Comparison of ENCODE assay signal across 13 cellular contexts in the genomic region with DNA sequence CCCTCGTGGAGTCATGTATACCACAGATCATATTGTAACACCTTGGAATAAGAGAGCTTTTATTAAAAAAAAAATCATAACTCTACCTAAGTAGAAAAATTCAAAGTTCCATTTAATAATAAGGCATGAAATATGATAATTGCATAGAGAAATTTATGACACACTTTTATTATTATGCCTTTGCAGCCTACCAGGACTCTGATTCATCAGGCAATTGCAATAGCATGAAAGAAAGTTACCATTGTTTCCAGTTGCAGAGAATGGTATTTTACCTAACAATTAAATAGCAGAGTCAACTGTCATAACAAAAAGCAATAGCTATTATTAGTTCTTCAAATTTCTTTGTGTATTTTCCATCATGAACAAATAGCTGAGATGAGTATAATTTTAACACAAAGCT.
"Had no signal": no experiment of that assay in that cellular context is flagged by ENCODE, and none has a peak within 500 bp of the region (broad histone marks: within the 10 kb centered on the region; RNA-seq: fewer than 3 reads in every experiment).

No MANE protein-coding gene starts in this region.

- H3K27ac ChIP-seq: body of pancreas, esophagus muscularis mucosa, hepatocyte, parathyroid adenoma, thoracic aorta had no signal

- H3K4me3 ChIP-seq: body of pancreas, esophagus muscularis mucosa, hepatocyte, thoracic aorta had no signal

- H3K4me1 ChIP-seq: body of pancreas, parathyroid adenoma had no signal

- H3K36me3 ChIP-seq: esophagus muscularis mucosa, thoracic aorta had no signal

- H3K27me3 ChIP-seq: body of pancreas, esophagus muscularis mucosa, hepatocyte had no signal

- DNase-seq: activated CD4-positive, alpha-beta T cell treated with anti-CD3 and anti-CD28 coated beads for 48 hours; activated CD8-positive, alpha-beta memory T cell treated with anti-CD3 and anti-CD28 coated beads for 24 hours; activated naive CD4-positive, alpha-beta T cell treated with anti-CD3 and anti-CD28 coated beads, Interleukin-2, amount 10 ng/mL, durations not matched to agents 7 days and 5 days; amniotic stem cell; body of pancreas; kidney glomerular epithelial cell; retina; stimulated activated CD4-positive, alpha-beta T cell treated with anti-CD3 and anti-CD28 coated beads, Interleukin-15, amount 100 ng/mL, for 24 hours; stimulated activated CD4-positive, alpha-beta T cell treated with anti-CD3 and anti-CD28 coated beads, Interleukin-4, amount 100 ng/mL, for 24 hours had no signal

- H3K9me3 ChIP-seq: body of pancreas, thoracic aorta had no signal
